Comparison of ENCODE assay signal across 1 cellular context in genomic region chr10:125105155-125105554, GRCh38.
TF ChIP-seq lines count a peak whose summit lies in the region.

No MANE protein-coding gene starts in this region.

TF ChIP-seq in GM23338, 12 proteins besides CTCF, POLR2A, EP300 and RAD21 (continued from another document):
- TF ChIP-seq, protein P1, sequence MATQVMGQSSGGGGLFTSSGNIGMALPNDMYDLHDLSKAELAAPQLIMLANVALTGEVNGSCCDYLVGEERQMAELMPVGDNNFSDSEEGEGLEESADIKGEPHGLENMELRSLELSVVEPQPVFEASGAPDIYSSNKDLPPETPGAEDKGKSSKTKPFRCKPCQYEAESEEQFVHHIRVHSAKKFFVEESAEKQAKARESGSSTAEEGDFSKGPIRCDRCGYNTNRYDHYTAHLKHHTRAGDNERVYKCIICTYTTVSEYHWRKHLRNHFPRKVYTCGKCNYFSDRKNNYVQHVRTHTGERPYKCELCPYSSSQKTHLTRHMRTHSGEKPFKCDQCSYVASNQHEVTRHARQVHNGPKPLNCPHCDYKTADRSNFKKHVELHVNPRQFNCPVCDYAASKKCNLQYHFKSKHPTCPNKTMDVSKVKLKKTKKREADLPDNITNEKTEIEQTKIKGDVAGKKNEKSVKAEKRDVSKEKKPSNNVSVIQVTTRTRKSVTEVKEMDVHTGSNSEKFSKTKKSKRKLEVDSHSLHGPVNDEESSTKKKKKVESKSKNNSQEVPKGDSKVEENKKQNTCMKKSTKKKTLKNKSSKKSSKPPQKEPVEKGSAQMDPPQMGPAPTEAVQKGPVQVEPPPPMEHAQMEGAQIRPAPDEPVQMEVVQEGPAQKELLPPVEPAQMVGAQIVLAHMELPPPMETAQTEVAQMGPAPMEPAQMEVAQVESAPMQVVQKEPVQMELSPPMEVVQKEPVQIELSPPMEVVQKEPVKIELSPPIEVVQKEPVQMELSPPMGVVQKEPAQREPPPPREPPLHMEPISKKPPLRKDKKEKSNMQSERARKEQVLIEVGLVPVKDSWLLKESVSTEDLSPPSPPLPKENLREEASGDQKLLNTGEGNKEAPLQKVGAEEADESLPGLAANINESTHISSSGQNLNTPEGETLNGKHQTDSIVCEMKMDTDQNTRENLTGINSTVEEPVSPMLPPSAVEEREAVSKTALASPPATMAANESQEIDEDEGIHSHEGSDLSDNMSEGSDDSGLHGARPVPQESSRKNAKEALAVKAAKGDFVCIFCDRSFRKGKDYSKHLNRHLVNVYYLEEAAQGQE (IDR thresholded peaks at IDR 0.05; ENCODE audit: unreplicated experiment): no peak
- TF ChIP-seq STAT1 (IDR thresholded peaks at IDR 0.05; ENCODE audit: unreplicated experiment) (no peak), CREB1 (CRISPR knock-in tag; IDR thresholded peaks at IDR 0.05; ENCODE audit: low read depth) (no peak), ZNF331 (CRISPR knock-in tag; IDR thresholded peaks at IDR 0.05; ENCODE audit: low read depth) (no peak)
- TF ChIP-seq, protein P2, sequence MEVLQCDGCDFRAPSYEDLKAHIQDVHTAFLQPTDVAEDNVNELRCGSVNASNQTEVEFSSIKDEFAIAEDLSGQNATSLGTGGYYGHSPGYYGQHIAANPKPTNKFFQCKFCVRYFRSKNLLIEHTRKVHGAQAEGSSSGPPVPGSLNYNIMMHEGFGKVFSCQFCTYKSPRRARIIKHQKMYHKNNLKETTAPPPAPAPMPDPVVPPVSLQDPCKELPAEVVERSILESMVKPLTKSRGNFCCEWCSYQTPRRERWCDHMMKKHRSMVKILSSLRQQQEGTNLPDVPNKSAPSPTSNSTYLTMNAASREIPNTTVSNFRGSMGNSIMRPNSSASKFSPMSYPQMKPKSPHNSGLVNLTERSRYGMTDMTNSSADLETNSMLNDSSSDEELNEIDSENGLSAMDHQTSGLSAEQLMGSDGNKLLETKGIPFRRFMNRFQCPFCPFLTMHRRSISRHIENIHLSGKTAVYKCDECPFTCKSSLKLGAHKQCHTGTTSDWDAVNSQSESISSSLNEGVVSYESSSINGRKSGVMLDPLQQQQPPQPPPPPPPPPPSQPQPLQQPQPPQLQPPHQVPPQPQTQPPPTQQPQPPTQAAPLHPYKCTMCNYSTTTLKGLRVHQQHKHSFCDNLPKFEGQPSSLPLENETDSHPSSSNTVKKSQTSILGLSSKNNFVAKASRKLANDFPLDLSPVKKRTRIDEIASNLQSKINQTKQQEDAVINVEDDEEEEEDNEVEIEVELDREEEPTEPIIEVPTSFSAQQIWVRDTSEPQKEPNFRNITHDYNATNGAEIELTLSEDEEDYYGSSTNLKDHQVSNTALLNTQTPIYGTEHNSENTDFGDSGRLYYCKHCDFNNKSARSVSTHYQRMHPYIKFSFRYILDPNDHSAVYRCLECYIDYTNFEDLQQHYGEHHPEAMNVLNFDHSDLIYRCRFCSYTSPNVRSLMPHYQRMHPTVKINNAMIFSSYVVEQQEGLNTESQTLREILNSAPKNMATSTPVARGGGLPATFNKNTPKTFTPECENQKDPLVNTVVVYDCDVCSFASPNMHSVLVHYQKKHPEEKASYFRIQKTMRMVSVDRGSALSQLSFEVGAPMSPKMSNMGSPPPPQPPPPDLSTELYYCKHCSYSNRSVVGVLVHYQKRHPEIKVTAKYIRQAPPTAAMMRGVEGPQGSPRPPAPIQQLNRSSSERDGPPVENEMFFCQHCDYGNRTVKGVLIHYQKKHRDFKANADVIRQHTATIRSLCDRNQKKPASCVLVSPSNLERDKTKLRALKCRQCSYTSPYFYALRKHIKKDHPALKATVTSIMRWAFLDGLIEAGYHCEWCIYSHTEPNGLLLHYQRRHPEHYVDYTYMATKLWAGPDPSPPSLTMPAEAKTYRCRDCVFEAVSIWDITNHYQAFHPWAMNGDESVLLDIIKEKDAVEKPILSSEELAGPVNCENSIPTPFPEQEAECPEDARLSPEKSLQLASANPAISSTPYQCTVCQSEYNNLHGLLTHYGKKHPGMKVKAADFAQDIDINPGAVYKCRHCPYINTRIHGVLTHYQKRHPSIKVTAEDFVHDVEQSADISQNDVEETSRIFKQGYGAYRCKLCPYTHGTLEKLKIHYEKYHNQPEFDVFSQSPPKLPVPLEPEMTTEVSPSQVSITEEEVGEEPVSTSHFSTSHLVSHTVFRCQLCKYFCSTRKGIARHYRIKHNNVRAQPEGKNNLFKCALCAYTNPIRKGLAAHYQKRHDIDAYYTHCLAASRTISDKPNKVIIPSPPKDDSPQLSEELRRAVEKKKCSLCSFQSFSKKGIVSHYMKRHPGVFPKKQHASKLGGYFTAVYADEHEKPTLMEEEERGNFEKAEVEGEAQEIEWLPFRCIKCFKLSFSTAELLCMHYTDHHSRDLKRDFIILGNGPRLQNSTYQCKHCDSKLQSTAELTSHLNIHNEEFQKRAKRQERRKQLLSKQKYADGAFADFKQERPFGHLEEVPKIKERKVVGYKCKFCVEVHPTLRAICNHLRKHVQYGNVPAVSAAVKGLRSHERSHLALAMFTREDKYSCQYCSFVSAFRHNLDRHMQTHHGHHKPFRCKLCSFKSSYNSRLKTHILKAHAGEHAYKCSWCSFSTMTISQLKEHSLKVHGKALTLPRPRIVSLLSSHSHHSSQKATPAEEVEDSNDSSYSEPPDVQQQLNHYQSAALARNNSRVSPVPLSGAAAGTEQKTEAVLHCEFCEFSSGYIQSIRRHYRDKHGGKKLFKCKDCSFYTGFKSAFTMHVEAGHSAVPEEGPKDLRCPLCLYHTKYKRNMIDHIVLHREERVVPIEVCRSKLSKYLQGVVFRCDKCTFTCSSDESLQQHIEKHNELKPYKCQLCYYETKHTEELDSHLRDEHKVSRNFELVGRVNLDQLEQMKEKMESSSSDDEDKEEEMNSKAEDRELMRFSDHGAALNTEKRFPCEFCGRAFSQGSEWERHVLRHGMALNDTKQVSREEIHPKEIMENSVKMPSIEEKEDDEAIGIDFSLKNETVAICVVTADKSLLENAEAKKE (CRISPR knock-in tag; IDR thresholded peaks at IDR 0.05): no peak
- TF ChIP-seq, protein P3, sequence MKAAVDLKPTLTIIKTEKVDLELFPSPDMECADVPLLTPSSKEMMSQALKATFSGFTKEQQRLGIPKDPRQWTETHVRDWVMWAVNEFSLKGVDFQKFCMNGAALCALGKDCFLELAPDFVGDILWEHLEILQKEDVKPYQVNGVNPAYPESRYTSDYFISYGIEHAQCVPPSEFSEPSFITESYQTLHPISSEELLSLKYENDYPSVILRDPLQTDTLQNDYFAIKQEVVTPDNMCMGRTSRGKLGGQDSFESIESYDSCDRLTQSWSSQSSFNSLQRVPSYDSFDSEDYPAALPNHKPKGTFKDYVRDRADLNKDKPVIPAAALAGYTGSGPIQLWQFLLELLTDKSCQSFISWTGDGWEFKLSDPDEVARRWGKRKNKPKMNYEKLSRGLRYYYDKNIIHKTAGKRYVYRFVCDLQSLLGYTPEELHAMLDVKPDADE (IDR thresholded peaks at IDR 0.05): no peak
